ENCODE assay signal across 12 cellular contexts in genomic region chr3:38648024-38648658, GRCh38. TPM values are rescaled to one million over a fixed set of nuclear protein-coding genes. Genes with fewer than 3 reads are reported as not detected.
DNase-seq lines count a peak whose midpoint lies in the region; ATAC-seq and TF ChIP-seq lines count a peak whose summit lies in the region.
"Had no signal": no experiment of that assay in that cellular context is flagged by ENCODE, and none has a peak within 500 bp of the region (broad histone marks: within the 10 kb centered on the region; RNA-seq: fewer than 3 reads in every experiment).

No MANE protein-coding gene starts in this region.

- peaks cover 13% of the 10 kb centered on the region for H3K27me3 Mint-ChIP-seq in activated CD4-positive, alpha-beta T cell treated with anti-CD3 and anti-CD28 coated beads, Interleukin-2, amount 10 ng/mL, durations not matched to agents 7 days and 5 days
- peaks cover 11% of the 10 kb centered on the region for H3K27me3 Mint-ChIP-seq in glutamatergic neuron (ENCODE audit: unreplicated experiment)

- peak overlapping the region; percentile 79 for H3K9ac ChIP-seq in NT2/D1 (ENCODE audit: insufficient read length, low read depth)

- no peak overlapping the region for H3K27ac Mint-ChIP-seq in activated CD4-positive, alpha-beta T cell treated with anti-CD3 and anti-CD28 coated beads, Interleukin-2, amount 10 ng/mL, durations not matched to agents 7 days and 5 days
- H3K27ac Mint-ChIP-seq in glutamatergic neuron (ENCODE audit: unreplicated experiment), result no peak overlapping the region

- H3K27me3 ChIP-seq in NT2/D1 (ENCODE audit: insufficient read depth, insufficient read length) (peaks cover 53% of the 10 kb centered on the region), psoas muscle (ENCODE audit: insufficient read depth in 3 of 3, low read length in 2 of 3) (peaks cover 0 to 39% (median 9%) of the 10 kb centered on the region in 3 donors)
- H3K27me3 ChIP-seq: ovary had no signal

- TF ChIP-seq CTCF in glutamatergic neuron (IDR thresholded peaks at IDR 0.05; ENCODE audit: partially characterized antibody, unreplicated experiment), result no peak
- TF ChIP-seq CTCF in psoas muscle (IDR thresholded peaks at IDR 0.05), result no peak

- peaks cover 4% of the 10 kb centered on the region for H3K4me1 Mint-ChIP-seq in activated CD4-positive, alpha-beta T cell treated with anti-CD3 and anti-CD28 coated beads, Interleukin-2, amount 10 ng/mL, durations not matched to agents 7 days and 5 days
- no peaks in the 10 kb centered on the region for H3K4me1 Mint-ChIP-seq in glutamatergic neuron (ENCODE audit: low read depth, unreplicated experiment)

- no peaks in the 10 kb centered on the region for H3K9me3 Mint-ChIP-seq in activated CD4-positive, alpha-beta T cell treated with anti-CD3 and anti-CD28 coated beads, Interleukin-2, amount 10 ng/mL, durations not matched to agents 7 days and 5 days
- peaks cover 3% of the 10 kb centered on the region for H3K9me3 Mint-ChIP-seq in glutamatergic neuron (ENCODE audit: unreplicated experiment)

- peak overlapping the region; percentile 67 for H3K4me3 ChIP-seq in NT2/D1 (ENCODE audit: insufficient read length, low read depth)
- H3K4me3 ChIP-seq in psoas muscle, result peak overlapping the region; percentile 66

- H3K36me3 ChIP-seq in NT2/D1 (ENCODE audit: insufficient read depth, insufficient read length, low read length), result no peaks in the 10 kb centered on the region
- H3K36me3 ChIP-seq in psoas muscle (ENCODE audit: insufficient read depth in 1 of 2, low read depth in 1 of 2), result no peaks in the 10 kb centered on the region
- H3K36me3 ChIP-seq: ovary had no signal

- DNase-seq in activated CD4-positive, alpha-beta T cell treated with anti-CD3 and anti-CD28 coated beads, Interleukin-2, amount 10 ng/mL, durations not matched to agents 7 days and 5 days, result no peak
- DNase-seq in activated CD4-positive, alpha-beta T cell treated with anti-CD3 and anti-CD28 coated beads for 48 hours, result no peak
- DNase-seq in NT2/D1 (ENCODE audit: low read depth, low spot score), result no peak
- no peak for DNase-seq in glutamatergic neuron
- DNase-seq in psoas muscle, result no peak
- DNase-seq in stimulated activated CD4-positive, alpha-beta T cell treated with anti-CD3 and anti-CD28 coated beads, Interleukin-1b, Interleukin-23, amount 100 ng/mL, for 48 hours, result no peak
- no peak for DNase-seq in 8988T
- no peak for DNase-seq in LoVo (ENCODE audit: low spot score)
- DNase-seq: ACHN; activated naive CD4-positive, alpha-beta T cell treated with Interleukin-2 at 50 U/mL for 16 hours; NCI-H2171 treated with DMSO at 0.1 percent for 48 hours; ovary had no signal

- no peaks in the 10 kb centered on the region for H3K36me3 Mint-ChIP-seq in activated CD4-positive, alpha-beta T cell treated with anti-CD3 and anti-CD28 coated beads, Interleukin-2, amount 10 ng/mL, durations not matched to agents 7 days and 5 days (ENCODE audit: low read depth)
- no peaks in the 10 kb centered on the region for H3K36me3 Mint-ChIP-seq in glutamatergic neuron (ENCODE audit: unreplicated experiment)

- POLR2A ChIA-PET in activated CD4-positive, alpha-beta T cell treated with anti-CD3 and anti-CD28 coated beads, Interleukin-2, amount 10 ng/mL, durations not matched to agents 7 days and 5 days (lab: Charles Lee), result no interaction called here

- H3K4me1 ChIP-seq in NT2/D1 (ENCODE audit: insufficient read depth, insufficient read length), result peaks cover 10% of the 10 kb centered on the region
- H3K4me1 ChIP-seq in psoas muscle, result peaks cover 7% of the 10 kb centered on the region

- H3K4me3 Mint-ChIP-seq in activated CD4-positive, alpha-beta T cell treated with anti-CD3 and anti-CD28 coated beads, Interleukin-2, amount 10 ng/mL, durations not matched to agents 7 days and 5 days, result peak overlapping the region; percentile 63
- H3K4me3 Mint-ChIP-seq in glutamatergic neuron (ENCODE audit: unreplicated experiment), result peak overlapping the region; percentile 81

- CTCF ChIA-PET in activated CD4-positive, alpha-beta T cell treated with anti-CD3 and anti-CD28 coated beads, Interleukin-2, amount 10 ng/mL, durations not matched to agents 7 days and 5 days (lab: Charles Lee), result no interaction called here

- H3K9me3 ChIP-seq in NT2/D1 (ENCODE audit: insufficient read depth, low read length), result peaks cover 9% of the 10 kb centered on the region; the same call in 1 of the 2 replicates
- no peaks in the 10 kb centered on the region for H3K9me3 ChIP-seq in psoas muscle
- H3K9me3 ChIP-seq: ovary had no signal

- intact Hi-C loops in psoas muscle (cut with DNase I), result no loop called here

- WGBS in psoas muscle, 3 donors, result 94% methylated on average over 6 to 7 of the region's 7 CpGs

- ATAC-seq in psoas muscle, result no peak

- H3K27ac ChIP-seq in psoas muscle, result no peak overlapping the region
- H3K27ac ChIP-seq: ovary had no signal

RNA-seq across cellular contexts. Expression of gene SCN5A, which starts 1.3 kb away (rescaled TPM):
- total RNA-seq in activated CD4-positive, alpha-beta T cell treated with anti-CD3 and anti-CD28 coated beads, Interleukin-2, amount 10 ng/mL, durations not matched to agents 7 days and 5 days, result not detected
- total RNA-seq in glutamatergic neuron (ENCODE audit: unreplicated experiment) (4.8 TPM), psoas muscle (10 to 100 TPM in 2 of 4 donors, 1 to 10 TPM in 1, under 1 TPM in 1; 0.21 to 34.2 (median 9.5) TPM)
- polyA plus RNA-seq in psoas muscle, result 10 to 100 TPM in 1 of 3 donors, under 1 TPM in 2; 0.17 to 12.5 (median 0.20) TPM
